Comparison of ENCODE assay signal across 21 cellular contexts in genomic region chr9:30120654-30121053, GRCh38.
A peak's percentile ranks its signal among the peaks of the same experiment; 100 is the strongest.
DNase-seq lines count a peak whose midpoint lies in the region; ATAC-seq and TF ChIP-seq lines count a peak whose summit lies in the region.
"Had no signal": no experiment of that assay in that cellular context is flagged by ENCODE, and none has a peak within 500 bp of the region (broad histone marks: within the 10 kb centered on the region; RNA-seq: fewer than 3 reads in every experiment).

No MANE protein-coding gene starts in this region.

- H3K27me3 ChIP-seq in RWPE2 (ENCODE audit: insufficient read depth, poor library complexity, severe bottlenecking) (no peaks in the 10 kb centered on the region), upper lobe of left lung (no peaks in the 10 kb centered on the region)
- H3K27me3 ChIP-seq: MG63 had no signal

- H3K27ac ChIP-seq in RWPE2 (ENCODE audit: poor library complexity, severe bottlenecking) (no peak overlapping the region), upper lobe of left lung (no peak overlapping the region)
- H3K27ac ChIP-seq: 22Rv1, SK-N-MC had no signal

- H3K4me3 ChIP-seq in RWPE2 (ENCODE audit: severe bottlenecking): no peak overlapping the region
- H3K4me3 ChIP-seq in upper lobe of left lung: no peak overlapping the region
- H3K4me3 ChIP-seq: GM12878, MG63, SK-N-MC had no signal

- H3K36me3 ChIP-seq in RWPE2 (ENCODE audit: low read depth): no peaks in the 10 kb centered on the region
- H3K36me3 ChIP-seq in upper lobe of left lung: no peaks in the 10 kb centered on the region
- H3K36me3 ChIP-seq: MG63 had no signal

- 58 to 65% methylated on average over 5 of the region's 5 CpGs for WGBS in upper lobe of left lung, 2 donors

- H3K9me3 ChIP-seq in RWPE2 (ENCODE audit: severe bottlenecking) (no peaks in the 10 kb centered on the region), upper lobe of left lung (no peaks in the 10 kb centered on the region)
- H3K9me3 ChIP-seq: MG63 had no signal

- no peak for TF ChIP-seq EP300 in upper lobe of left lung (IDR thresholded peaks at IDR 0.05)

- TF ChIP-seq POLR2A in upper lobe of left lung (IDR thresholded peaks at IDR 0.05): no peak

- peak; percentile 4 for DNase-seq in DMS53 (lab: John Stamatoyannopoulos, UW)
- DNase-seq in DMS53 treated with DMSO at 0.1 percent for 48 hours (lab: John Stamatoyannopoulos, UW; ENCODE audit: unreplicated experiment): no peak
- no peak for DNase-seq in RWPE2 (ENCODE audit: low spot score)
- DNase-seq in glomerular visceral epithelial cell (ENCODE audit: extremely low spot score): peak; percentile 13
- peak; percentile 0 for DNase-seq in renal cortical epithelial cell (ENCODE audit: low read depth)
- no peak for DNase-seq in LoVo (ENCODE audit: low spot score)
- DNase-seq in SIG-M5 (lab: John Stamatoyannopoulos, UW): no peak
- no peak for DNase-seq in upper lobe of left lung
- DNase-seq: Karpas-422, MG63, NCI-H1105 treated with DMSO at 0.1 percent for 48 hours, NCI-H146, NCI-H1930, NCI-H2107, NCI-H446 treated with DMSO at 0.1 percent for 48 hours, NCI-H526, RPMI8226, SHP77 had no signal

- ATAC-seq in RWPE2 (ENCODE audit: low read depth) (0 out of 3 replicates have a peak, but pooled peaks have one; percentile 25), upper lobe of left lung (ENCODE audit: low FRiP score in 2 of 2) (no peak)
- ATAC-seq: GM12878 had no signal

- TF ChIP-seq CTCF in RWPE2 (IDR thresholded peaks at IDR 0.05; ENCODE audit: poor library complexity, severe bottlenecking) (no peak), upper lobe of left lung (IDR thresholded peaks at IDR 0.05) (no peak)

- H3K4me1 ChIP-seq in RWPE2 (ENCODE audit: insufficient read depth, poor library complexity, severe bottlenecking) (no peaks in the 10 kb centered on the region), upper lobe of left lung (no peaks in the 10 kb centered on the region)

Comparison
In these comparisons a context has a peak if more than half of its experiments do, and no peak if none do; other contexts are left out.
1. DNase-seq: peak in DMS53 (single experiment), glomerular visceral epithelial cell (single experiment) and renal cortical epithelial cell (single experiment); none in DMS53 treated with DMSO at 0.1 percent for 48 hours (single experiment), RWPE2 (single experiment), LoVo (single experiment), SIG-M5 (single experiment) and upper lobe of left lung (0 of 2).